8 cellular contexts compared by ENCODE assay signal in the genomic region with DNA sequence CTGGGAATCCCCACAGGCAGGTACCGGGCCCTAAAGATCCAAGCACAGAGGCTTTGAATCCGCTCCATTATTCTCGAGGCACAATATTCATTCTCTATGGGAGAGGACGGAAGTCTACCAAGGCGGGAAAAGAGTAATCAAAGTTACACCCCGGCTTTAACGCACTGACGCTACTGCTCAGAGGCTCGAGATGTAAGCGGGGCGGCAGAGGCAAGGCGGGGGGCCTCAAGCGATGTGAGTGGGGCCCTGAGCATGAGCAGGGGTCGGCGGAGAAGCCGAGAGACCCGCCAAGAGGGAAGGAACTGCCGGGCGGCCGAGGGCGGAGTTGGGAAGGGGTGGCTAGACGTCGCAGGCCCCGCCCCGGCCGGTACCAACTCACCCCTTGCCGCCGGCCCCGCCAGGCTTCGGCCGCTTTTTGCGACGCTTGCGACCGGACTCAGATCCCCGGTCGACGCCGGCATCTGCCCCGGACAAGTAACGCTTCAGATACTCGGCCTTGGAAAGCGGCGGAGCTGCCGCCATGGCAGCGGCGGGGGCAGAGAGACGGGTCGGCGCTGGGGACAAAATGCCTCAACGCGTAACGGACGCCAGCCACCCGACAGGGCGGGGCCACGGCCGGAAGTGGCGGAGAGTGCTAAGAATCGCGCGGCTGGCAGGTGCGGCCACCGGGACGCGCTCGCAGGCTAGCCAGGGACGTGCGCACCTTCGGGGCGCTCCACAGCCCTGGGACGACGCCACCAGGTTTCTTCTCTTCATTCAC. TPM values are rescaled to one million over a fixed set of nuclear protein-coding genes. Genes with fewer than 3 reads are reported as not detected.
A peak's percentile ranks its signal among the peaks of the same experiment; 100 is the strongest.
DNase-seq lines count a peak whose midpoint lies in the region; TF ChIP-seq lines count a peak whose summit lies in the region.

Gene BUD13 (minus strand): TSS at position 545 of the 760 bp plus-strand sequence. CDS start 23 bp downstream, at position 522.

- TF ChIP-seq CTCF in Loucy (conservative IDR thresholded peaks at IDR 0.05; ENCODE audit: low read length) (no peak), fibroblast of villous mesenchyme (IDR thresholded peaks at IDR 0.05; ENCODE audit: insufficient read depth, low read depth, low read length) (no peak), neural crest cell (conservative IDR thresholded peaks at IDR 0.05) (no peak)

- no peaks in the 10 kb centered on the region for H3K9me2 ChIP-seq in Loucy (replicated peaks; ENCODE audit: low read depth, low read length)

- H3K9me3 Mint-ChIP-seq in neural crest cell = no peaks in the 10 kb centered on the region

- peaks cover 48% of the 10 kb centered on the region for H3K79me2 ChIP-seq in Loucy (ENCODE audit: insufficient read depth, low read length)

- H3K4me3 ChIP-seq in Loucy (ENCODE audit: low read length, poor library complexity, severe bottlenecking) = peak within 1 kb of the TSS; percentile 95
- peak within 1 kb of the TSS; percentile 78 for H3K4me3 ChIP-seq in fibroblast of villous mesenchyme (ENCODE audit: low read depth, low read length)

- H3K36me3 ChIP-seq in Loucy (ENCODE audit: insufficient read depth, low read length) = peaks cover 9% of the 10 kb centered on the region

- 0 out of 2 replicates have a peak, but pooled peaks cover 3% of the 10 kb centered on the region for H3F3A ChIP-seq in Loucy (ENCODE audit: low read depth)

- H3K27ac Mint-ChIP-seq in neural crest cell (ENCODE audit: unreplicated experiment) = peak within 1 kb of the TSS; percentile 99

- H3K9ac ChIP-seq in Loucy (ENCODE audit: low read depth, low read length, poor library complexity, severe bottlenecking) = peak within 1 kb of the TSS; percentile 93

- H3K4me3 Mint-ChIP-seq in neural crest cell = peak within 1 kb of the TSS; percentile 98

- peaks cover 30% of the 10 kb centered on the region for H3K4me1 ChIP-seq in Loucy (ENCODE audit: insufficient read depth, low read length, poor library complexity, severe bottlenecking)

- peaks cover 32% of the 10 kb centered on the region for H3K4me1 Mint-ChIP-seq in neural crest cell

- peaks cover 14% of the 10 kb centered on the region for H3K36me3 Mint-ChIP-seq in neural crest cell (ENCODE audit: low read depth)

- peak within 1 kb of the TSS; percentile 91 for H2AFZ ChIP-seq in Loucy (ENCODE audit: low read length)

- DNase-seq in ELF-1 (ENCODE audit: low read depth, low spot score) (peak; percentile 93), H4 (ENCODE audit: low spot score) (peak; percentile 77), SIG-M5 (lab: John Stamatoyannopoulos, UW) (peak; percentile 10), activated gamma-delta T cell (lab: John Stamatoyannopoulos, UW) (peak; percentile 92), fibroblast of villous mesenchyme (ENCODE audit: low read depth) (peak; percentile 82), neural crest cell (ENCODE audit: low read depth, low spot score) (peak; percentile 94), stromal cell of bone marrow (ENCODE audit: low read depth) (peak; percentile 59)

- H3K4me2 ChIP-seq in Loucy (ENCODE audit: low read depth, low read length, poor library complexity, severe bottlenecking) = peak within 1 kb of the TSS; percentile 99

- H3K27me3 Mint-ChIP-seq in neural crest cell (ENCODE audit: low read depth) = no peaks in the 10 kb centered on the region

- H4K20me1 ChIP-seq in Loucy (ENCODE audit: insufficient read depth, low read length, poor library complexity, severe bottlenecking) = peaks cover 21% of the 10 kb centered on the region

- H3K9me3 ChIP-seq in Loucy (ENCODE audit: insufficient read depth, low read depth, low read length) = no peaks in the 10 kb centered on the region

- H3K27me3 ChIP-seq in Loucy (ENCODE audit: insufficient read depth, low read length, poor library complexity, severe bottlenecking) = no peaks in the 10 kb centered on the region

RNA-seq across cellular contexts. Expression of gene BUD13, which starts in this region (rescaled TPM):
- total RNA-seq in H4 (2014; rRNA removed; shearing (Covaris generic)) = 24.7 and 26.3 TPM in 2 replicates
- total RNA-seq in fibroblast of villous mesenchyme (13.9 and 16.8 TPM in 2 replicates), neural crest cell (39.0 and 39.7 TPM in 2 replicates)

Comparison
In these comparisons a context has a peak if more than half of its experiments do, and no peak if none do; other contexts are left out.
1. Peak in every context shown above with its lines: DNase-seq and H3K4me3 ChIP-seq.
2. DNase-seq: peak in every context shown above with its lines; median percentile 94 in neural crest cell; 93 in ELF-1; 92 in activated gamma-delta T cell; 82 in fibroblast of villous mesenchyme; 77 in H4; 59 in stromal cell of bone marrow; 10 in SIG-M5.